14 cellular contexts compared by ENCODE assay signal in the genomic region with DNA sequence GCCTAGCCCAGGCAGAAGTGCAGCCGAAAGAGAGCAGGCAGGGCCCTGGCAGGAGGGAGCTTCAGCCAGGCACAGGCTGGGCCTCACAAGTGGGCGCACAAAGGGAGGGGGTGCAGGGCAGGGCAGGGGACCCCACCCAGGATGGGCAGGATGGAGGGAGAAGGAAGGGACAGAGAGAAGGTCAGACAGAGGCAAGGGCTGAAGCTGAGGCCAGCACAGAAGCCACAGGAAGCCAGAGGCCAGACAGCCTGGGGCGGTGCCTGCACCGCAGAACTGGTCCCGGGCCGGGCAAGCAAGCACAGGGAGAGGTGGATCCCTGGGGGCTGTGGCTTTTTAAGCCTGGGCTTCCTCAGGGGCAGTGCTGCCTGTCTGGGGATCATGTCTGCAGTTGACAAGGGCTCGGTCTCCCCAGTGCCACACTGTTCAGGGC. TPM values are rescaled to one million over a fixed set of nuclear protein-coding genes. Genes with fewer than 3 reads are reported as not detected.
DNase-seq lines count a peak whose midpoint lies in the region; ATAC-seq, FAIRE-seq and TF ChIP-seq lines count a peak whose summit lies in the region.
"Had no signal": no experiment of that assay in that cellular context is flagged by ENCODE, and none has a peak within 500 bp of the region (broad histone marks: within the 10 kb centered on the region; RNA-seq: fewer than 3 reads in every experiment).

No MANE protein-coding gene starts in this region.

- peak overlapping the region; percentile 84 for H3K4me3 Mint-ChIP-seq in activated CD4-positive, alpha-beta T cell treated with anti-CD3 and anti-CD28 coated beads, Interleukin-2, amount 10 ng/mL, durations not matched to agents 24 days and 14 days

- no peaks in the 10 kb centered on the region for H3K27me3 Mint-ChIP-seq in activated CD4-positive, alpha-beta T cell treated with anti-CD3 and anti-CD28 coated beads, Interleukin-2, amount 10 ng/mL, durations not matched to agents 24 days and 14 days

- H3K36me3 ChIP-seq in RWPE2 (ENCODE audit: low read depth) (no peaks in the 10 kb centered on the region), endothelial cell of umbilical vein (ENCODE audit: control insufficient read depth in 2 of 2, extremely low read depth in 1 of 2, insufficient read depth in 2 of 2, low read length in 2 of 2) (peaks cover 0 to 17% of the 10 kb centered on the region in 2 experiments), trophoblast cell (ENCODE audit: control insufficient read depth in 1 of 2, insufficient read depth in 2 of 2, low read length in 2 of 2) (no peaks in the 10 kb centered on the region)

- TF ChIP-seq CTCF in RWPE2 (IDR thresholded peaks at IDR 0.05; ENCODE audit: poor library complexity, severe bottlenecking) (no peak), endothelial cell of umbilical vein (IDR thresholded peaks at IDR 0.05; ENCODE audit: extremely low read depth in 1 of 2, insufficient read depth in 1 of 2, low read depth in 1 of 2, low read length in 2 of 2) (no peak)

- ATAC-seq in RWPE2 (ENCODE audit: low read depth) (0 out of 3 replicates have a peak, but pooled peaks have one; percentile 23), GM21717 (IDR thresholded peaks at IDR 0.05; ENCODE audit: unreplicated experiment) (no peak)
- ATAC-seq: A549 had no signal

- peak overlapping the region; percentile 38 for H4K91ac ChIP-seq in trophoblast cell (ENCODE audit: low read depth, low read length)

- H3K79me2 ChIP-seq in endothelial cell of umbilical vein (ENCODE audit: control insufficient read depth, insufficient read depth, low read length): no peaks in the 10 kb centered on the region
- no peaks in the 10 kb centered on the region for H3K79me2 ChIP-seq in trophoblast cell (ENCODE audit: control insufficient read depth, insufficient read depth, low read length, poor library complexity)

- peak overlapping the region; percentile 1 for H2AK5ac ChIP-seq in trophoblast cell (ENCODE audit: low read length)

- no peak overlapping the region for H3K4ac ChIP-seq in trophoblast cell (ENCODE audit: low read depth, low read length)

- peak overlapping the region; percentile 0 for H3K14ac ChIP-seq in trophoblast cell (ENCODE audit: low read length)

- WGBS in trophoblast cell (ENCODE audit: extremely low coverage, insufficient coverage, insufficient read length): no CpG with 5 or more reads among the region's 7 CpGs

- no peak for DNase-seq in activated CD4-positive, alpha-beta T cell treated with anti-CD3 and anti-CD28 coated beads, Interleukin-2, amount 10 ng/mL, durations not matched to agents 24 days and 14 days
- DNase-seq in activated CD4-positive, alpha-beta T cell treated with anti-CD3 and anti-CD28 coated beads, Interleukin-2, amount 50 U/mL, for 1 hour: no peak
- DNase-seq in RWPE2 (ENCODE audit: low spot score) (no peak), endothelial cell of umbilical vein (ENCODE audit: low read depth, low spot score) (peak; percentile 35), trophoblast cell (no peak), NCI-H1417 treated with DMSO at 0.1 percent for 48 hours (lab: John Stamatoyannopoulos, UW) (no peak), NCI-H1105 (lab: John Stamatoyannopoulos, UW) (no peak)
- DNase-seq: activated gamma-delta T cell treated with Interleukin-2 at 50 U/mL for 16 hours, GOT3, NCI-H69 had no signal

- H2AFZ ChIP-seq in endothelial cell of umbilical vein (ENCODE audit: low read depth, low read length): no peak overlapping the region
- no peak overlapping the region for H2AFZ ChIP-seq in trophoblast cell (ENCODE audit: insufficient read depth, low read length, poor library complexity)

- H2BK5ac ChIP-seq in trophoblast cell (ENCODE audit: low read depth, low read length, poor library complexity): no peak overlapping the region

- peak overlapping the region; percentile 4 for H3K4me2 ChIP-seq in endothelial cell of umbilical vein (ENCODE audit: insufficient read depth, low read length)
- H3K4me2 ChIP-seq in trophoblast cell (ENCODE audit: low read length): no peak overlapping the region
- H3K4me2 ChIP-seq: A549 had no signal

- no peaks in the 10 kb centered on the region for H3K9me3 Mint-ChIP-seq in activated CD4-positive, alpha-beta T cell treated with anti-CD3 and anti-CD28 coated beads, Interleukin-2, amount 10 ng/mL, durations not matched to agents 24 days and 14 days
- H3K9me3 Mint-ChIP-seq: neural crest cell had no signal

- H3K27me3 ChIP-seq in RWPE2 (ENCODE audit: insufficient read depth, poor library complexity, severe bottlenecking) (no peaks in the 10 kb centered on the region), endothelial cell of umbilical vein (ENCODE audit: control insufficient read depth in 2 of 2, insufficient read depth in 2 of 2, low read length in 2 of 2) (no peaks in the 10 kb centered on the region), trophoblast cell (ENCODE audit: insufficient read depth, low read length) (no peaks in the 10 kb centered on the region)

- dilution Hi-C loops in endothelial cell of umbilical vein (cut with MboI; ENCODE audit: extremely low pct_ligation_motif_present, low sequenced_read_pairs): no loop called here

- BruUV-seq in endothelial cell of umbilical vein (replicated peaks; lab: Mats Ljungman, UMichigan): no TSS peak

- H3K9me1 ChIP-seq in endothelial cell of umbilical vein (replicated peaks; ENCODE audit: control insufficient read depth, extremely low read depth, insufficient read depth, low read length): no peaks in the 10 kb centered on the region

- CTCF ChIA-PET in endothelial cell of umbilical vein (lab: Charles Lee): interaction anchor here (0.9 to 9.4 kb wide), 16 partner anchors 10 to 225 kb away, joined by 3 to 107 read pairs (median 6); a partner anchor contains a TSS

- H2BK120ac ChIP-seq in trophoblast cell (ENCODE audit: insufficient read depth, low read length, poor library complexity): peak overlapping the region; percentile 10

- peak; percentile 62 for FAIRE-seq in endothelial cell of umbilical vein (lab: Jason Lieb, UNC)
- FAIRE-seq: A549 had no signal

- POLR2A ChIA-PET in endothelial cell of umbilical vein (lab: Charles Lee): interaction anchor here (1.2 kb wide), 1 partner anchor 13 kb away, joined by 8 read pairs; no protein-coding TSS in a partner anchor

- H3K79me1 ChIP-seq in trophoblast cell (ENCODE audit: low read length): peaks cover 7% of the 10 kb centered on the region

- H3K18ac ChIP-seq in trophoblast cell (ENCODE audit: low read length): no peak overlapping the region

- no peak overlapping the region for H3K4me3 ChIP-seq in RWPE2 (ENCODE audit: severe bottlenecking)
- no peak overlapping the region for H3K4me3 ChIP-seq in endothelial cell of umbilical vein (replicated peaks in 1 of 3; ENCODE audit: insufficient read depth in 1 of 3, low read depth in 1 of 3, low read length in 3 of 3)
- H3K4me3 ChIP-seq in trophoblast cell (ENCODE audit: low read depth, low read length): no peak overlapping the region
- H3K4me3 ChIP-seq: A549 had no signal

- TF ChIP-seq POLR2A in endothelial cell of umbilical vein (IDR thresholded peaks at IDR 0.05; ENCODE audit: low read depth, low read length): no peak

- peak overlapping the region; percentile 2 for H4K8ac ChIP-seq in trophoblast cell (ENCODE audit: low read depth, low read length)

- intact Hi-C loops in activated CD4-positive, alpha-beta T cell treated with anti-CD3 and anti-CD28 coated beads, Interleukin-2, amount 10 ng/mL, durations not matched to agents 24 days and 14 days (cut with micrococcal nuclease): no loop called here
- intact Hi-C loops in endothelial cell of umbilical vein (cut with micrococcal nuclease): no loop called here

- H3K4me1 Mint-ChIP-seq in activated CD4-positive, alpha-beta T cell treated with anti-CD3 and anti-CD28 coated beads, Interleukin-2, amount 10 ng/mL, durations not matched to agents 24 days and 14 days: peaks cover 38% of the 10 kb centered on the region

- H3K23ac ChIP-seq in trophoblast cell (ENCODE audit: low read length): no peak overlapping the region

- H3K9ac ChIP-seq in endothelial cell of umbilical vein (replicated peaks; ENCODE audit: extremely low read depth, insufficient read depth, low read length) (no peak overlapping the region), trophoblast cell (ENCODE audit: low read length) (no peak overlapping the region)

- H3K36me3 Mint-ChIP-seq in activated CD4-positive, alpha-beta T cell treated with anti-CD3 and anti-CD28 coated beads, Interleukin-2, amount 10 ng/mL, durations not matched to agents 24 days and 14 days (ENCODE audit: low read depth): peaks cover 2% of the 10 kb centered on the region

- H3K9me3 ChIP-seq in RWPE2 (ENCODE audit: severe bottlenecking): peaks cover 3% of the 10 kb centered on the region
- no peaks in the 10 kb centered on the region for H3K9me3 ChIP-seq in endothelial cell of umbilical vein (replicated peaks; ENCODE audit: control insufficient read depth, insufficient read depth, low read length)
- no peaks in the 10 kb centered on the region for H3K9me3 ChIP-seq in trophoblast cell (ENCODE audit: insufficient read depth, low read depth, low read length)
- H3K9me3 ChIP-seq: A549 had no signal

- H3K27ac ChIP-seq in RWPE2 (ENCODE audit: poor library complexity, severe bottlenecking): no peak overlapping the region
- H3K27ac ChIP-seq in endothelial cell of umbilical vein (ENCODE audit: insufficient read depth, low read depth, low read length): peak overlapping the region; percentile 23
- H3K27ac ChIP-seq in trophoblast cell (ENCODE audit: low read depth, low read length): no peak overlapping the region
- H3K27ac ChIP-seq: A549 had no signal

- no peaks in the 10 kb centered on the region for H4K20me1 ChIP-seq in endothelial cell of umbilical vein (replicated peaks; ENCODE audit: control insufficient read depth, extremely low read depth, insufficient read depth, low read length)

- no peak overlapping the region for H4K12ac ChIP-seq in trophoblast cell (ENCODE audit: low read depth, low read length)

- H3K4me1 ChIP-seq in RWPE2 (ENCODE audit: insufficient read depth, poor library complexity, severe bottlenecking) (no peaks in the 10 kb centered on the region), endothelial cell of umbilical vein (ENCODE audit: control insufficient read depth, extremely low read depth, insufficient read depth, low read length) (peaks cover 55% of the 10 kb centered on the region), trophoblast cell (ENCODE audit: control insufficient read depth in 1 of 2, insufficient read depth in 2 of 2, low read length in 2 of 2) (peaks cover 21 to 31% of the 10 kb centered on the region in 2 experiments)

- H3K27ac Mint-ChIP-seq in activated CD4-positive, alpha-beta T cell treated with anti-CD3 and anti-CD28 coated beads, Interleukin-2, amount 10 ng/mL, durations not matched to agents 24 days and 14 days: peak overlapping the region; percentile 90

- peak overlapping the region; percentile 1 for H2BK12ac ChIP-seq in trophoblast cell (ENCODE audit: low read length)

RNA-seq across cellular contexts. Expression of a gene that starts 16.7 kb away (rescaled TPM):
- 14.3 and 15.7 TPM in 2 replicates for total RNA-seq in activated CD4-positive, alpha-beta T cell treated with anti-CD3 and anti-CD28 coated beads, Interleukin-2, amount 10 ng/mL, durations not matched to agents 24 days and 14 days
- 51.4 and 82.8 TPM in 2 replicates for total RNA-seq in endothelial cell of umbilical vein
- 95.1 and 120 TPM in 2 replicates for polyA plus RNA-seq in endothelial cell of umbilical vein
- polyA plus RNA-seq in endothelial cell of umbilical vein (2011; cell fraction: cytosol; rRNA removed): 35.6 and 46.0 TPM in 2 replicates
- 101 and 123 TPM in 2 replicates for polyA plus RNA-seq in endothelial cell of umbilical vein (2011; cell fraction: nucleus; rRNA removed)
- 59.2 and 81.5 TPM in 2 replicates for polyA plus RNA-seq in endothelial cell of umbilical vein (2012)
- polyA minus RNA-seq in endothelial cell of umbilical vein: 55.3 and 69.1 TPM in 2 replicates
- not detected for polyA minus RNA-seq in endothelial cell of umbilical vein (2011; cell fraction: cytosol; rRNA and poly(A)+ RNA removed)
- polyA minus RNA-seq in endothelial cell of umbilical vein (2011; cell fraction: nucleus; rRNA and poly(A)+ RNA removed): 40.8 and 66.5 TPM in 2 replicates
- polyA plus RNA-seq in trophoblast cell (2013): 3.1 and 3.4 TPM in 2 replicates
- total RNA-seq: LHCN-M2 had no signal

RNA-seq across cellular contexts. Expression of a gene that starts 16.8 kb away (rescaled TPM):
- total RNA-seq in activated CD4-positive, alpha-beta T cell treated with anti-CD3 and anti-CD28 coated beads, Interleukin-2, amount 10 ng/mL, durations not matched to agents 24 days and 14 days: 7.3 and 7.5 TPM in 2 replicates
- not detected in 2 replicates for total RNA-seq in endothelial cell of umbilical vein
- polyA plus RNA-seq in endothelial cell of umbilical vein: 0.02 and 0.04 TPM in 2 replicates
- polyA plus RNA-seq in endothelial cell of umbilical vein (2011; cell fraction: cytosol; rRNA removed): 0.03 and 0.10 TPM in 2 replicates
- 0.83 and 0.92 TPM in 2 replicates for polyA plus RNA-seq in endothelial cell of umbilical vein (2011; cell fraction: nucleus; rRNA removed)
- polyA plus RNA-seq in endothelial cell of umbilical vein (2012): 2.6 and 4.2 TPM in 2 replicates
- polyA minus RNA-seq in endothelial cell of umbilical vein: 0.04 TPM in 1 of 2 replicates, not detected in the other
- polyA minus RNA-seq in endothelial cell of umbilical vein (2011; cell fraction: cytosol; rRNA and poly(A)+ RNA removed): not detected
- polyA minus RNA-seq in endothelial cell of umbilical vein (2011; cell fraction: nucleus; rRNA and poly(A)+ RNA removed): not detected in 2 replicates
- 27.9 and 32.3 TPM in 2 replicates for polyA plus RNA-seq in trophoblast cell (2013)

RNA-seq across cellular contexts. Expression of a gene that starts 20.8 kb away (rescaled TPM):
- 56.4 and 57.4 TPM in 2 replicates for total RNA-seq in activated CD4-positive, alpha-beta T cell treated with anti-CD3 and anti-CD28 coated beads, Interleukin-2, amount 10 ng/mL, durations not matched to agents 24 days and 14 days
- 46.3 and 48.5 TPM in 2 replicates for total RNA-seq in endothelial cell of umbilical vein
- 38.0 and 43.2 TPM in 2 replicates for polyA plus RNA-seq in endothelial cell of umbilical vein
- polyA plus RNA-seq in endothelial cell of umbilical vein (2011; cell fraction: cytosol; rRNA removed): 17.0 and 24.0 TPM in 2 replicates
- polyA plus RNA-seq in endothelial cell of umbilical vein (2011; cell fraction: nucleus; rRNA removed): 72.9 and 73.6 TPM in 2 replicates
- polyA plus RNA-seq in endothelial cell of umbilical vein (2012): 25.7 and 27.7 TPM in 2 replicates
- polyA minus RNA-seq in endothelial cell of umbilical vein: 31.4 and 40.4 TPM in 2 replicates
- polyA minus RNA-seq in endothelial cell of umbilical vein (2011; cell fraction: cytosol; rRNA and poly(A)+ RNA removed): 24.2 TPM
- 27.7 and 42.7 TPM in 2 replicates for polyA minus RNA-seq in endothelial cell of umbilical vein (2011; cell fraction: nucleus; rRNA and poly(A)+ RNA removed)
- 21.2 and 23.5 TPM in 2 replicates for polyA plus RNA-seq in trophoblast cell (2013)

RNA-seq across cellular contexts. Expression of a gene that starts 29.4 kb away (rescaled TPM):
- total RNA-seq in activated CD4-positive, alpha-beta T cell treated with anti-CD3 and anti-CD28 coated beads, Interleukin-2, amount 10 ng/mL, durations not matched to agents 24 days and 14 days: 0.36 and 0.37 TPM in 2 replicates
- total RNA-seq in endothelial cell of umbilical vein: 0.09 TPM in 1 of 2 replicates, not detected in the other
- polyA plus RNA-seq in endothelial cell of umbilical vein: 0.03 and 0.10 TPM in 2 replicates
- polyA plus RNA-seq in endothelial cell of umbilical vein (2011; cell fraction: cytosol; rRNA removed): 0.06 TPM in 2 replicates
- 0.07 and 0.15 TPM in 2 replicates for polyA plus RNA-seq in endothelial cell of umbilical vein (2011; cell fraction: nucleus; rRNA removed)
- polyA plus RNA-seq in endothelial cell of umbilical vein (2012): 0.08 and 0.14 TPM in 2 replicates
- polyA minus RNA-seq in endothelial cell of umbilical vein: 3.1 TPM in 2 replicates
- polyA minus RNA-seq in endothelial cell of umbilical vein (2011; cell fraction: cytosol; rRNA and poly(A)+ RNA removed): not detected
- not detected in 2 replicates for polyA minus RNA-seq in endothelial cell of umbilical vein (2011; cell fraction: nucleus; rRNA and poly(A)+ RNA removed)
- 1.4 and 1.5 TPM in 2 replicates for polyA plus RNA-seq in trophoblast cell (2013)

RNA-seq across cellular contexts. Expression of a gene that starts 40.8 kb away (rescaled TPM):
- total RNA-seq in activated CD4-positive, alpha-beta T cell treated with anti-CD3 and anti-CD28 coated beads, Interleukin-2, amount 10 ng/mL, durations not matched to agents 24 days and 14 days: 3.5 and 4.0 TPM in 2 replicates
- total RNA-seq in endothelial cell of umbilical vein: 0.69 and 1.4 TPM in 2 replicates
- 0.70 and 1.1 TPM in 2 replicates for polyA plus RNA-seq in endothelial cell of umbilical vein
- polyA plus RNA-seq in endothelial cell of umbilical vein (2011; cell fraction: cytosol; rRNA removed): 0.14 and 0.16 TPM in 2 replicates
- 3.4 and 5.3 TPM in 2 replicates for polyA plus RNA-seq in endothelial cell of umbilical vein (2011; cell fraction: nucleus; rRNA removed)
- polyA plus RNA-seq in endothelial cell of umbilical vein (2012): 1.0 and 1.6 TPM in 2 replicates
- polyA minus RNA-seq in endothelial cell of umbilical vein: 0.34 and 0.38 TPM in 2 replicates
- polyA minus RNA-seq in endothelial cell of umbilical vein (2011; cell fraction: cytosol; rRNA and poly(A)+ RNA removed): 1.7 TPM
- polyA minus RNA-seq in endothelial cell of umbilical vein (2011; cell fraction: nucleus; rRNA and poly(A)+ RNA removed): 1.1 and 1.5 TPM in 2 replicates
- polyA plus RNA-seq in trophoblast cell (2013): 7.7 and 7.9 TPM in 2 replicates
